ENCODE assay signal across 1 cellular context in genomic region chr4:163556169-163556568, GRCh38.
TF ChIP-seq lines count a peak whose summit lies in the region.

No MANE protein-coding gene starts in this region.

TF ChIP-seq in SK-N-SH treated with all-trans-retinoic acid at 6 μM for 48 hours, 23 proteins besides CTCF, POLR2A, EP300 and RAD21 (continued from another document):
- TF ChIP-seq TSHZ2 (CRISPR knock-in tag; IDR thresholded peaks at IDR 0.05) (no peak), RARB (CRISPR knock-in tag; IDR thresholded peaks at IDR 0.05) (no peak), TOX (CRISPR knock-in tag; IDR thresholded peaks at IDR 0.05; ENCODE audit: borderline replicate concordance) (no peak), ISL1 (CRISPR knock-in tag; IDR thresholded peaks at IDR 0.05) (no peak), ESRRG (CRISPR knock-in tag; IDR thresholded peaks at IDR 0.05) (no peak)
- TF ChIP-seq, protein P1, sequence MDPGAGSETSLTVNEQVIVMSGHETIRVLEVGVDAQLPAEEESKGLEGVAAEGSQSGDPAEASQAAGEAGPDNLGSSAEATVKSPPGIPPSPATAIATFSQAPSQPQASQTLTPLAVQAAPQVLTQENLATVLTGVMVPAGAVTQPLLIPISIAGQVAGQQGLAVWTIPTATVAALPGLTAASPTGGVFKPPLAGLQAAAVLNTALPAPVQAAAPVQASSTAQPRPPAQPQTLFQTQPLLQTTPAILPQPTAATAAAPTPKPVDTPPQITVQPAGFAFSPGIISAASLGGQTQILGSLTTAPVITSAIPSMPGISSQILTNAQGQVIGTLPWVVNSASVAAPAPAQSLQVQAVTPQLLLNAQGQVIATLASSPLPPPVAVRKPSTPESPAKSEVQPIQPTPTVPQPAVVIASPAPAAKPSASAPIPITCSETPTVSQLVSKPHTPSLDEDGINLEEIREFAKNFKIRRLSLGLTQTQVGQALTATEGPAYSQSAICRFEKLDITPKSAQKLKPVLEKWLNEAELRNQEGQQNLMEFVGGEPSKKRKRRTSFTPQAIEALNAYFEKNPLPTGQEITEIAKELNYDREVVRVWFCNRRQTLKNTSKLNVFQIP (CRISPR knock-in tag; IDR thresholded peaks at IDR 0.05; ENCODE audit: borderline replicate concordance, low read depth) = no peak
TF ChIP-seq in SK-N-SH treated with all-trans-retinoic acid at 6 μM for 48 hours: peak in this region for 0.
